In genomic region chr2:74197049-74197448, GRCh38 we compare ENCODE assay signal across 2 cellular contexts.
TF ChIP-seq lines count a peak whose summit lies in the region.

No MANE protein-coding gene starts in this region.

TF ChIP-seq in HepG2, 621 proteins besides CTCF, POLR2A, EP300 and RAD21:
- TF ChIP-seq RAD51 (IDR thresholded peaks at IDR 0.05; ENCODE audit: borderline replicate concordance) (peak; percentile 81; the same call in 1 of the 2 replicates), USF2 (IDR thresholded peaks at IDR 0.05; ENCODE audit: low read depth, low read length) (peak; percentile 53), USF2 (CRISPR knock-in tag; IDR thresholded peaks at IDR 0.05; ENCODE audit: borderline replicate concordance) (no peak; the same call in 1 of the 2 replicates), GATAD2A (CRISPR knock-in tag; IDR thresholded peaks at IDR 0.05) (no peak)

TF ChIP-seq in K562, 482 proteins besides CTCF, POLR2A, EP300 and RAD21:
- peak; percentile 68 for TF ChIP-seq CBFA2T2 (conservative IDR thresholded peaks at IDR 0.05)
- no peak for TF ChIP-seq CBFA2T3 (IDR thresholded peaks at IDR 0.05)
- peak; percentile 50; the same call in 1 of the 2 replicates for TF ChIP-seq USF1 (CRISPR knock-in tag; IDR thresholded peaks at IDR 0.05)
- peak; percentile 75 for TF ChIP-seq USF2 (CRISPR knock-in tag; IDR thresholded peaks at IDR 0.05)
- TF ChIP-seq ID3 (CRISPR knock-in tag; IDR thresholded peaks at IDR 0.05), result no peak
- peak; percentile 80 for TF ChIP-seq ID3 (tag; IDR thresholded peaks at IDR 0.05)
- TF ChIP-seq RAD51 (IDR thresholded peaks at IDR 0.05; ENCODE audit: borderline replicate concordance, low read depth), result peak; percentile 95
- TF ChIP-seq RBFOX2 (IDR thresholded peaks at IDR 0.05; ENCODE audit: low read depth, low read length), result 0 out of 2 replicates have a peak, but pooled peaks have one; percentile 40
- peak; percentile 26; the same call in 1 of the 2 replicates for TF ChIP-seq L3MBTL2 (IDR thresholded peaks at IDR 0.05)
- TF ChIP-seq ZNF507 (tag; conservative IDR thresholded peaks at IDR 0.05), result no peak
- peak; percentile 96 for TF ChIP-seq TOE1 (IDR thresholded peaks at IDR 0.05; ENCODE audit: borderline replicate concordance)
- no peak for TF ChIP-seq TOE1 (CRISPR knock-in tag; IDR thresholded peaks at IDR 0.05; ENCODE audit: borderline replicate concordance, low read depth)
- peak; percentile 18; the same call in 1 of the 2 replicates for TF ChIP-seq MGA (IDR thresholded peaks at IDR 0.05)
- TF ChIP-seq TFE3 (CRISPR knock-in tag; IDR thresholded peaks at IDR 0.05), result peak; percentile 97
- TF ChIP-seq BCOR (IDR thresholded peaks at IDR 0.05), result 0 out of 2 replicates have a peak, but pooled peaks have one; percentile 27
- TF ChIP-seq SAFB2 (IDR thresholded peaks at IDR 0.05; ENCODE audit: borderline replicate concordance, low read depth, low read length, severe bottlenecking), result no peak
